ENCODE assay signal across 1 cellular context in genomic region chr16:29594926-29595838, GRCh38.
A peak's percentile ranks its signal among the peaks of the same experiment; 100 is the strongest.
TF ChIP-seq lines count a peak whose summit lies in the region.
"Not testable (repeated sequence)": the region's sequence is repeated elsewhere in the genome, so short reads cannot be mapped to it uniquely, and the experiment has no call there.

No MANE protein-coding gene starts in this region.

TF ChIP-seq in K562, 482 proteins besides CTCF, POLR2A, EP300 and RAD21 (continued from another document and continues in another):
- TF ChIP-seq ATF1 (CRISPR knock-in tag; IDR thresholded peaks at IDR 0.05): not testable (repeated sequence)
- TF ChIP-seq ATF1 (tag; IDR thresholded peaks at IDR 0.05): peak; percentile 32; the same call in 1 of the 2 replicates
- TF ChIP-seq PHF20 (IDR thresholded peaks at IDR 0.05; ENCODE audit: partially characterized antibody): peak; percentile 14
- 0 out of 2 replicates have a peak, but pooled peaks have one; percentile 11 for TF ChIP-seq HBP1 (CRISPR knock-in tag; IDR thresholded peaks at IDR 0.05)
- peak; percentile 73 for TF ChIP-seq ELF1 (tag; IDR thresholded peaks at IDR 0.05)
- 0 out of 2 replicates have a peak, but pooled peaks have one; percentile 62 for TF ChIP-seq ZBTB26 (CRISPR knock-in tag; IDR thresholded peaks at IDR 0.05)
- TF ChIP-seq POLR2G (IDR thresholded peaks at IDR 0.05; ENCODE audit: low read depth, low read length): peak; percentile 84
- peak; percentile 67 for TF ChIP-seq SP1 (CRISPR knock-in tag; IDR thresholded peaks at IDR 0.05)
- TF ChIP-seq SAP30 (IDR thresholded peaks at IDR 0.05; ENCODE audit: borderline replicate concordance, insufficient read depth, low read depth, low read length, poor library complexity, severe bottlenecking): peak; percentile 62
- peak; percentile 81 for TF ChIP-seq BHLHE40 (IDR thresholded peaks at IDR 0.05; ENCODE audit: low read length)
- TF ChIP-seq TAF1 (IDR thresholded peaks at IDR 0.05; ENCODE audit: control insufficient read depth, extremely low read depth, insufficient read depth, low read length, severe bottlenecking): peak; percentile 19
- TF ChIP-seq CBX1 (IDR thresholded peaks at IDR 0.05; ENCODE audit: low read depth): peak; percentile 64; the same call in 1 of the 2 replicates
- TF ChIP-seq ZNF639 (CRISPR knock-in tag; conservative IDR thresholded peaks at IDR 0.05 in 1 of 2, IDR thresholded peaks at IDR 0.05 in 1 of 2): peak in 1 of 2 experiments; percentile 53; a peak in 1 of 4 replicates
- peak; percentile 32; the same call in 1 of the 2 replicates for TF ChIP-seq ZBTB9 (CRISPR knock-in tag; IDR thresholded peaks at IDR 0.05)
- TF ChIP-seq PHF8 (IDR thresholded peaks at IDR 0.05; ENCODE audit: borderline replicate concordance, low read length): peak; percentile 66; the same call in 1 of the 2 replicates
- TF ChIP-seq ZNF143 (CRISPR knock-in tag; IDR thresholded peaks at IDR 0.05): peak; percentile 78
- TF ChIP-seq VEZF1 (CRISPR knock-in tag; IDR thresholded peaks at IDR 0.05): peak; percentile 85
- TF ChIP-seq SMAD4 (CRISPR knock-in tag; conservative IDR thresholded peaks at IDR 0.05): peak; percentile 65; the same call in 1 of the 2 replicates
- peak; percentile 58; the same call in 1 of the 2 replicates for TF ChIP-seq CREM (IDR thresholded peaks at IDR 0.05; ENCODE audit: low read depth)
- TF ChIP-seq ZFX (CRISPR knock-in tag; IDR thresholded peaks at IDR 0.05): peak; percentile 83
- TF ChIP-seq L3MBTL2 (IDR thresholded peaks at IDR 0.05): peak; percentile 70
- peak; percentile 64 for TF ChIP-seq MGA (IDR thresholded peaks at IDR 0.05)
- TF ChIP-seq FOXJ2 (tag; IDR thresholded peaks at IDR 0.05): 0 out of 2 replicates have a peak, but pooled peaks have one; percentile 30
- 0 out of 2 replicates have a peak, but pooled peaks have one; percentile 23 for TF ChIP-seq KLF6 (CRISPR knock-in tag; IDR thresholded peaks at IDR 0.05; ENCODE audit: borderline replicate concordance)
- TF ChIP-seq SIN3A (IDR thresholded peaks at IDR 0.05; ENCODE audit: borderline replicate concordance in 2 of 2, control insufficient read depth in 1 of 2, low read depth in 2 of 2, low read length in 2 of 2): peak; percentile 65 to 67; a peak in 2 of 4 replicates
- TF ChIP-seq CCNT2 (IDR thresholded peaks at IDR 0.05; ENCODE audit: borderline replicate concordance, extremely low read depth, insufficient read length, low read depth, low read length): peak; percentile 88
- peak; percentile 14 to 66 for TF ChIP-seq E2F6 (IDR thresholded peaks at IDR 0.05; ENCODE audit: borderline replicate concordance in 1 of 2, extremely low read depth in 1 of 2, insufficient read depth in 1 of 2, insufficient read length in 1 of 2, low read depth in 1 of 2, low read length in 1 of 2, poor library complexity in 1 of 2, severe bottlenecking in 1 of 2)
- TF ChIP-seq ELF4 (CRISPR knock-in tag; IDR thresholded peaks at IDR 0.05): peak; percentile 73; the same call in 1 of the 2 replicates
- peak; percentile 94 for TF ChIP-seq HMGN3 (IDR thresholded peaks at IDR 0.05; ENCODE audit: borderline replicate concordance, extremely low read depth, insufficient read length, low read depth, low read length)
- TF ChIP-seq MAX (CRISPR knock-in tag; IDR thresholded peaks at IDR 0.05): peak; percentile 36; the same call in 1 of the 2 replicates
- peak; percentile 24; the same call in 1 of the 2 replicates for TF ChIP-seq ETS1 (conservative IDR thresholded peaks at IDR 0.05; ENCODE audit: control insufficient read depth, low read depth, low read length)
- TF ChIP-seq FOXK2 (conservative IDR thresholded peaks at IDR 0.05 in 1 of 2, IDR thresholded peaks at IDR 0.05 in 1 of 2; ENCODE audit: low read depth in 2 of 2): peak; percentile 74 to 88
